In genomic region chr4:73223258-73223651, GRCh38 we compare ENCODE assay signal across 1 cellular context.
A peak's percentile ranks its signal among the peaks of the same experiment; 100 is the strongest.
TF ChIP-seq lines count a peak whose summit lies in the region.

No MANE protein-coding gene starts in this region.

TF ChIP-seq in K562, 482 proteins besides CTCF, POLR2A, EP300 and RAD21 (continued from another document):
- TF ChIP-seq, protein P1, sequence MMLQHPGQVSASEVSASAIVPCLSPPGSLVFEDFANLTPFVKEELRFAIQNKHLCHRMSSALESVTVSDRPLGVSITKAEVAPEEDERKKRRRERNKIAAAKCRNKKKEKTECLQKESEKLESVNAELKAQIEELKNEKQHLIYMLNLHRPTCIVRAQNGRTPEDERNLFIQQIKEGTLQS (IDR thresholded peaks at IDR 0.05) = no peak
- TF ChIP-seq, protein P1 (CRISPR knock-in tag; conservative IDR thresholded peaks at IDR 0.05) = 0 out of 2 replicates have a peak, but pooled peaks have one; percentile 3
- TF ChIP-seq GABPA (tag; conservative IDR thresholded peaks at IDR 0.05; ENCODE audit: low read depth) (peak; percentile 17; the same call in 1 of the 2 replicates), ASH1L (IDR thresholded peaks at IDR 0.05; ENCODE audit: borderline replicate concordance, low read depth, partially characterized antibody) (peak; percentile 5), ELF1 (tag; IDR thresholded peaks at IDR 0.05) (peak; percentile 58; the same call in 1 of the 2 replicates), ZNF644 (tag; IDR thresholded peaks at IDR 0.05; ENCODE audit: low read depth) (0 out of 2 replicates have a peak, but pooled peaks have one; percentile 15), ZNF316 (IDR thresholded peaks at IDR 0.05) (peak; percentile 73), MYNN (IDR thresholded peaks at IDR 0.05) (no peak), MYNN (CRISPR knock-in tag; IDR thresholded peaks at IDR 0.05) (no peak), ZBTB9 (CRISPR knock-in tag; IDR thresholded peaks at IDR 0.05) (0 out of 2 replicates have a peak, but pooled peaks have one; percentile 11), HMG20B (CRISPR knock-in tag; IDR thresholded peaks at IDR 0.05) (no peak), ATF1 (CRISPR knock-in tag; IDR thresholded peaks at IDR 0.05) (no peak), ATF1 (tag; IDR thresholded peaks at IDR 0.05) (0 out of 2 replicates have a peak, but pooled peaks have one; percentile 1)
